3 cellular contexts compared by ENCODE assay signal in the genomic region with DNA sequence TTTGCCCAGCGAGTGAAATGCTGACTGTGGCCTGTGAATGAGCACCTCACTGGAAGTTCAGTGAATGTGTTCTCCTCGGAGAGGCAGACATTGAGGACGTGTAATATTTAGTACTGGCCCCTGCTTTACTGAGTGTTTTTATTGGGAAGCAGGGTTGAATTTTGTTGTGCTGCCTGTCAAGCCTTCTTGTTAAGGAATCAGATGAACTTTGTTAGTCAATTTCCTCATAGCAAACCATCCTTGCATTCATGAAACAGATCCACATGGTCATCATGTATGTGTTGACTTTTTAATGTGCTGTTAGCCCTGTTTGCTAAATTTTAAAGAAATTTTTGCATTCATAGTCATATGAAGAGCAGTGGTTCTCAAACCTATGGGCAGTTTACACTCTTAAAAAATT.
TF ChIP-seq lines count a peak whose summit lies in the region.

No MANE protein-coding gene starts in this region.

TF ChIP-seq in HepG2, 621 proteins besides CTCF, POLR2A, EP300 and RAD21:
- TF ChIP-seq, protein P1, sequence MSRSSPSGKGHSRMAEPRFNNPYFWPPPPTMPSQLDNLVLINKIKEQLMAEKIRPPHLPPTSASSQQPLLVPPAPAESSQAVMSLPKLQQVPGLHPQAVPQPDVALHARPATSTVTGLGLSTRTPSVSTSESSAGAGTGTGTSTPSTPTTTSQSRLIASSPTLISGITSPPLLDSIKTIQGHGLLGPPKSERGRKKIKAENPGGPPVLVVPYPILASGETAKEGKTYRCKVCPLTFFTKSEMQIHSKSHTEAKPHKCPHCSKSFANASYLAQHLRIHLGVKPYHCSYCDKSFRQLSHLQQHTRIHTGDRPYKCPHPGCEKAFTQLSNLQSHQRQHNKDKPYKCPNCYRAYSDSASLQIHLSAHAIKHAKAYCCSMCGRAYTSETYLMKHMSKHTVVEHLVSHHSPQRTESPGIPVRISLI (CRISPR knock-in tag; IDR thresholded peaks at IDR 0.05; ENCODE audit: borderline replicate concordance), result no peak
- no peak for TF ChIP-seq ATM (IDR thresholded peaks at IDR 0.05; ENCODE audit: borderline replicate concordance)
- no peak for TF ChIP-seq ZSCAN31 (CRISPR knock-in tag; IDR thresholded peaks at IDR 0.05; ENCODE audit: low read depth)
- TF ChIP-seq, protein P2, sequence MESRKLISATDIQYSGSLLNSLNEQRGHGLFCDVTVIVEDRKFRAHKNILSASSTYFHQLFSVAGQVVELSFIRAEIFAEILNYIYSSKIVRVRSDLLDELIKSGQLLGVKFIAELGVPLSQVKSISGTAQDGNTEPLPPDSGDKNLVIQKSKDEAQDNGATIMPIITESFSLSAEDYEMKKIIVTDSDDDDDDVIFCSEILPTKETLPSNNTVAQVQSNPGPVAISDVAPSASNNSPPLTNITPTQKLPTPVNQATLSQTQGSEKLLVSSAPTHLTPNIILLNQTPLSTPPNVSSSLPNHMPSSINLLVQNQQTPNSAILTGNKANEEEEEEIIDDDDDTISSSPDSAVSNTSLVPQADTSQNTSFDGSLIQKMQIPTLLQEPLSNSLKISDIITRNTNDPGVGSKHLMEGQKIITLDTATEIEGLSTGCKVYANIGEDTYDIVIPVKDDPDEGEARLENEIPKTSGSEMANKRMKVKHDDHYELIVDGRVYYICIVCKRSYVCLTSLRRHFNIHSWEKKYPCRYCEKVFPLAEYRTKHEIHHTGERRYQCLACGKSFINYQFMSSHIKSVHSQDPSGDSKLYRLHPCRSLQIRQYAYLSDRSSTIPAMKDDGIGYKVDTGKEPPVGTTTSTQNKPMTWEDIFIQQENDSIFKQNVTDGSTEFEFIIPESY (CRISPR knock-in tag; IDR thresholded peaks at IDR 0.05), result 0 out of 2 replicates have a peak, but pooled peaks have one; percentile 53

TF ChIP-seq in HEK293, 187 proteins besides CTCF, POLR2A, EP300 and RAD21:
- TF ChIP-seq SETDB1 (IDR thresholded peaks at IDR 0.05; ENCODE audit: insufficient read length, low read length) (peak; percentile 54), HOXC10 (CRISPR knock-in tag; IDR thresholded peaks at IDR 0.05) (no peak), TRIM28 (IDR thresholded peaks at IDR 0.05; ENCODE audit: borderline replicate concordance, low read length) (peak; percentile 70; the same call in 1 of the 2 replicates)

TF ChIP-seq in HEK293T, 16 proteins besides CTCF, POLR2A, EP300 and RAD21:
- no peak for TF ChIP-seq ARNT (IDR thresholded peaks at IDR 0.05)
- TF ChIP-seq SP1 (IDR thresholded peaks at IDR 0.05), result no peak
- TF ChIP-seq FOXM1 (IDR thresholded peaks at IDR 0.05; ENCODE audit: borderline replicate concordance), result no peak
- TF ChIP-seq BHLHE40 (IDR thresholded peaks at IDR 0.05; ENCODE audit: borderline replicate concordance), result no peak
- TF ChIP-seq LEF1 (IDR thresholded peaks at IDR 0.05; ENCODE audit: borderline replicate concordance), result no peak
- TF ChIP-seq NFRKB (IDR thresholded peaks at IDR 0.05), result no peak
- no peak for TF ChIP-seq SUZ12 (IDR thresholded peaks at IDR 0.05)
- no peak for TF ChIP-seq FOXK2 (IDR thresholded peaks at IDR 0.05)
- TF ChIP-seq FOXA1 (IDR thresholded peaks at IDR 0.05), result no peak
- TF ChIP-seq, protein P3, sequence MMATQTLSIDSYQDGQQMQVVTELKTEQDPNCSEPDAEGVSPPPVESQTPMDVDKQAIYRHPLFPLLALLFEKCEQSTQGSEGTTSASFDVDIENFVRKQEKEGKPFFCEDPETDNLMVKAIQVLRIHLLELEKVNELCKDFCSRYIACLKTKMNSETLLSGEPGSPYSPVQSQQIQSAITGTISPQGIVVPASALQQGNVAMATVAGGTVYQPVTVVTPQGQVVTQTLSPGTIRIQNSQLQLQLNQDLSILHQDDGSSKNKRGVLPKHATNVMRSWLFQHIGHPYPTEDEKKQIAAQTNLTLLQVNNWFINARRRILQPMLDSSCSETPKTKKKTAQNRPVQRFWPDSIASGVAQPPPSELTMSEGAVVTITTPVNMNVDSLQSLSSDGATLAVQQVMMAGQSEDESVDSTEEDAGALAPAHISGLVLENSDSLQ (IDR thresholded peaks at IDR 0.05), result no peak
- no peak for TF ChIP-seq ELF4 (IDR thresholded peaks at IDR 0.05)
- no peak for TF ChIP-seq ZNF384 (IDR thresholded peaks at IDR 0.05)
TF ChIP-seq in HEK293T: peak in this region for 0.
